Comparison of ENCODE assay signal across 8 cellular contexts in the genomic region with DNA sequence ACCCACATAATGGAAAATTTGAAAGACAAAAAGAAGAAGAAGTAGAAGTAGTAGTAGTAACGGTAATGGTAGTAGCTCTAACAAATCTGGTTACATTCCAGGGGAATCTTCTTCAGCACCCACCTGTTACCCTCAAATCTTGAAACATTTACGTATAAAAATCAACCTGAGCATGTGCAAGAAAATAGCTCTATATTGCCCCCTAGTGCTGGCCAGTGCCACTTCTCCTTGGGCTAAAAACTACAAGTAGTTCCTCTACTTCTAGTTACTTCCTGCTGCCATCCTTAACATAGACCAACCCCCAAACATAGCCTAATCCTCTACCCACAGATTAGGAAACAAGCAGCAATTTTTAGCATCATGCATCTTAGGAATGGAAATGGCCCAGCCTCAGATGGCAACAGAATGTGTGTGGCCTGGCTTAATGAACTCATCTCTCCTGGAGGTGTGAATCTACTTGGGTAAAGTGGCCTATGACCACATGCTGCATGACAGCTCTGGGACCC. TPM values are rescaled to one million over a fixed set of nuclear protein-coding genes. Genes with fewer than 3 reads are reported as not detected.
DNase-seq lines count a peak whose midpoint lies in the region; ATAC-seq, FAIRE-seq and TF ChIP-seq lines count a peak whose summit lies in the region.

No MANE protein-coding gene starts in this region.

- peak overlapping the region in 1 of 2 donors; percentile 91 for H3K27ac ChIP-seq in left lung
- no peak overlapping the region for H3K27ac ChIP-seq in substantia nigra (ENCODE audit: low read depth, low read length, poor library complexity, severe bottlenecking)

- H3K9ac ChIP-seq in NT2/D1 (ENCODE audit: insufficient read length, low read depth), result no peak overlapping the region

- no peaks in the 10 kb centered on the region for H3K36me3 ChIP-seq in NT2/D1 (ENCODE audit: insufficient read depth, insufficient read length, low read length)
- H3K36me3 ChIP-seq in left lung, result no peaks in the 10 kb centered on the region

- ATAC-seq in GM19351 (IDR thresholded peaks at IDR 0.05; ENCODE audit: unreplicated experiment) (peak; percentile 74), HG03460 (IDR thresholded peaks at IDR 0.05; ENCODE audit: unreplicated experiment) (peak; percentile 67), left lung (peak; percentile 53)

- no peaks in the 10 kb centered on the region for H3K4me1 ChIP-seq in NT2/D1 (ENCODE audit: insufficient read depth, insufficient read length)
- H3K4me1 ChIP-seq in left lung, result peaks cover 4 to 49% of the 10 kb centered on the region in 2 donors

- intact Hi-C loops in left lung (cut with DNase I), result no loop called here

- H3K4me3 ChIP-seq in NT2/D1 (ENCODE audit: insufficient read length, low read depth) (no peak overlapping the region), left lung (peak overlapping the region in 1 of 2 donors; percentile 59)

- H3K27me3 ChIP-seq in NT2/D1 (ENCODE audit: insufficient read depth, insufficient read length), result no peaks in the 10 kb centered on the region
- peaks cover 0 to 13% of the 10 kb centered on the region in 2 donors for H3K27me3 ChIP-seq in left lung

- TF ChIP-seq CTCF in D721Med (IDR thresholded peaks at IDR 0.05; ENCODE audit: insufficient read depth, missing control alignments) (peak; percentile 83), left lung (IDR thresholded peaks at IDR 0.05) (peak; percentile 69 to 80)

- H3K9me3 ChIP-seq in NT2/D1 (ENCODE audit: insufficient read depth, low read length) (no peaks in the 10 kb centered on the region; the same call in 1 of the 2 replicates), left lung (no peaks in the 10 kb centered on the region)

- FAIRE-seq in D721Med (lab: Jason Lieb, UNC), result peak; percentile 80

- no peak for DNase-seq in D721Med (ENCODE audit: insufficient read length, low spot score)
- peak; percentile 51 for DNase-seq in NT2/D1 (ENCODE audit: low read depth, low spot score)
- peak; percentile 55 for DNase-seq in cerebellar cortex (ENCODE audit: low spot score)
- DNase-seq in left lung, result peak in 1 of 2 donors; percentile 47
- DNase-seq in substantia nigra (lab: John Stamatoyannopoulos, UW), result peak in 36 of 49 donors; percentile 1 to 58 (median 28)
- DNase-seq in stimulated activated CD4-positive, alpha-beta T cell treated with anti-CD3 and anti-CD28 coated beads, Interleukin-4, amount 100 ng/mL, for 1 hour, result no peak

RNA-seq across cellular contexts. Expression of a gene that starts 3.1 kb away (rescaled TPM):
- 10 to 100 TPM; 22.4 to 35.7 TPM for total RNA-seq in left lung

Comparison
In these comparisons a context has a peak if more than half of its experiments do, and no peak if none do; other contexts are left out.
1. DNase-seq: peak in NT2/D1 (single experiment), cerebellar cortex (single experiment) and substantia nigra (36 of 49); none in D721Med (single experiment) and stimulated activated CD4-positive, alpha-beta T cell treated with anti-CD3 and anti-CD28 coated beads, Interleukin-4, amount 100 ng/mL, for 1 hour (single experiment).
2. Peak in every context shown above with its lines, with median percentiles within 50 percentile points of each other: ATAC-seq.